Comparison of ENCODE assay signal across 8 cellular contexts in genomic region chr11:93535578-93535977, GRCh38. TPM values are rescaled to one million over a fixed set of nuclear protein-coding genes. Genes with fewer than 3 reads are reported as not detected.
DNase-seq lines count a peak whose midpoint lies in the region; ATAC-seq, FAIRE-seq and TF ChIP-seq lines count a peak whose summit lies in the region.
"Not testable (repeated sequence)": the region's sequence is repeated elsewhere in the genome, so short reads cannot be mapped to it uniquely, and the experiment has no call there.

No MANE protein-coding gene starts in this region.

- DNase-seq in GM12891 (ENCODE audit: insufficient read length, low spot score); keratinocyte (ENCODE audit: low read depth, low spot score): not testable (repeated sequence)

- not testable (repeated sequence) for TF ChIP-seq POLR2A in GM12891 (IDR thresholded peaks at IDR 0.05; ENCODE audit: low read depth, low read length)

- not testable (repeated sequence) for H3K9me1 ChIP-seq in keratinocyte (ENCODE audit: control insufficient read depth, extremely low read depth, insufficient read depth, low read length)

- not testable (repeated sequence) for H2AFZ ChIP-seq in keratinocyte (ENCODE audit: control insufficient read depth, low read length)

- not testable (repeated sequence) for H3K4me3 ChIP-seq in keratinocyte (ENCODE audit: control insufficient read depth in 2 of 3, extremely low read depth in 1 of 3, insufficient read depth in 2 of 3, low read depth in 1 of 3, low read length in 3 of 3)

- not testable (repeated sequence) for TF ChIP-seq CTCF in VCaP (conservative IDR thresholded peaks at IDR 0.05); keratinocyte (optimal IDR thresholded peaks at IDR 0.05 in 1 of 3, IDR thresholded peaks at IDR 0.05 in 1 of 3, conservative IDR thresholded peaks at IDR 0.05 in 1 of 3; ENCODE audit: extremely low read depth in 1 of 3, insufficient read depth in 2 of 3, low read length in 3 of 3)

- H3K27me3 ChIP-seq in keratinocyte (ENCODE audit: control insufficient read depth, extremely low read depth, insufficient read depth, low read length) = not testable (repeated sequence)

- H3K9me3 ChIP-seq in keratinocyte (ENCODE audit: control insufficient read depth, low read depth, low read length) = not testable (repeated sequence)

- H3K4me2 ChIP-seq in keratinocyte (ENCODE audit: control insufficient read depth, extremely low read depth, insufficient read depth, low read depth, low read length) = not testable (repeated sequence)

- H3K79me2 ChIP-seq in keratinocyte (ENCODE audit: control insufficient read depth, insufficient read depth, low read length) = not testable (repeated sequence)

- not testable (repeated sequence) for H4K20me1 ChIP-seq in keratinocyte (ENCODE audit: control insufficient read depth, extremely low read depth, insufficient read depth, low read length)

- not testable (repeated sequence) for H3K36me3 ChIP-seq in keratinocyte (ENCODE audit: control insufficient read depth in 2 of 2, extremely low read depth in 1 of 2, insufficient read depth in 2 of 2, low read length in 2 of 2)

- H3K27ac ChIP-seq in VCaP = peak overlapping the region; percentile 99; the same call in 1 of the 2 replicates
- not testable (repeated sequence) for H3K27ac ChIP-seq in keratinocyte (ENCODE audit: control insufficient read depth, insufficient read depth, low read length)

- H3K9ac ChIP-seq in keratinocyte (ENCODE audit: control insufficient read depth, extremely low read depth, insufficient read depth, low read length) = not testable (repeated sequence)

- ATAC-seq in GM19025 (IDR thresholded peaks at IDR 0.05; ENCODE audit: low read depth, unreplicated experiment) (peak; percentile 46), GM21367 (IDR thresholded peaks at IDR 0.05; ENCODE audit: unreplicated experiment) (peak; percentile 49), HG02571 (IDR thresholded peaks at IDR 0.05; ENCODE audit: unreplicated experiment) (peak; percentile 39), HG03095 (IDR thresholded peaks at IDR 0.05; ENCODE audit: unreplicated experiment) (peak; percentile 40), HG03457 (IDR thresholded peaks at IDR 0.05; ENCODE audit: unreplicated experiment) (peak; percentile 40)

- dilution Hi-C loops in keratinocyte (cut with MboI; ENCODE audit: extremely low pct_ligation_motif_present, low sequenced_read_pairs) = not testable (repeated sequence)

- FAIRE-seq in GM12891 (lab: Jason Lieb, UNC) (peak; percentile 87), keratinocyte (lab: Jason Lieb, UNC) (peak; percentile 17)

- H3K4me1 ChIP-seq in keratinocyte (ENCODE audit: control insufficient read depth, extremely low read depth, insufficient read depth, low read length) = not testable (repeated sequence)

RNA-seq across cellular contexts. Expression of gene SMCO4, which starts 7.6 kb away (rescaled TPM):
- 38.2 TPM for polyA plus RNA-seq in GM12891 (2012; ENCODE audit: low read depth, missing spikeins)
- polyA plus RNA-seq in keratinocyte = 1.5 to 3.8 TPM (median 1.9 TPM) in 3 replicates
- polyA plus RNA-seq in keratinocyte (2011; ENCODE audit: low read depth) = not detected
- 1.4 TPM in 2 replicates for polyA plus RNA-seq in keratinocyte (2011; cell fraction: cytosol; rRNA removed)
- polyA plus RNA-seq in keratinocyte (2011; cell fraction: nucleus; rRNA removed) = 0.20 and 0.75 TPM in 2 replicates
- polyA plus RNA-seq in keratinocyte (2012; ENCODE audit: low replicate concordance) = 0.92 and 2.1 TPM in 2 replicates
- 0.32 TPM in 1 of 3 replicates, not detected in the others for polyA minus RNA-seq in keratinocyte
- not detected for polyA minus RNA-seq in keratinocyte (2011; cell fraction: cytosol; rRNA and poly(A)+ RNA removed)
- not detected in 2 replicates for polyA minus RNA-seq in keratinocyte (2011; cell fraction: nucleus; rRNA and poly(A)+ RNA removed)
